Comparison of ENCODE assay signal across 8 cellular contexts in genomic region chr19:35935911-35936737, GRCh38. TPM values are rescaled to one million over a fixed set of nuclear protein-coding genes. Genes with fewer than 3 reads are reported as not detected.
A peak's percentile ranks its signal among the peaks of the same experiment; 100 is the strongest.
DNase-seq lines count a peak whose midpoint lies in the region; ATAC-seq and TF ChIP-seq lines count a peak whose summit lies in the region.

TSS of gene LRFN3 (plus strand) at chr19:35936374. CDS start at chr19:35939426, 3,052 bp downstream.

- H3K4me3 ChIP-seq in Loucy (ENCODE audit: low read length, poor library complexity, severe bottlenecking), result peak within 1 kb of the TSS; percentile 78
- peak within 1 kb of the TSS in 3 of 4 donors; percentile 10 to 96 (median 56) for H3K4me3 ChIP-seq in adrenal gland
- peak within 1 kb of the TSS; percentile 44 to 69 (median 64) for H3K4me3 ChIP-seq in heart right ventricle
- H3K4me3 ChIP-seq in parathyroid adenoma (ENCODE audit: low read depth, low read length), result peak within 1 kb of the TSS; percentile 73
- H3K4me3 ChIP-seq in upper lobe of right lung, result peak within 1 kb of the TSS; percentile 59

- intact Hi-C loops in adrenal gland (cut with DNase I), result loop anchor here (5.0 to 10.0 kb wide), 2 partner anchors 49 to 241 kb away; no protein-coding TSS in a partner anchor
- intact Hi-C loops in heart right ventricle (cut with DNase I), result loop anchor here in 5 of 10 donors (10.0 kb wide), 4 partner anchors 161 to 391 kb away; partner anchors contain the start of genes ARHGAP33 (in 2 of the 5), IGFLR1 (in 2 of the 5), LIN37 (in 2 of the 5) and PSENEN (in 2 of the 5)
- intact Hi-C loops in upper lobe of right lung (cut with DNase I), result loop anchor here (10.0 kb wide), 1 partner anchor 51 kb away; no protein-coding TSS in a partner anchor

- H3K27ac ChIP-seq in adrenal gland (peak within 1 kb of the TSS in 4 of 5 donors; percentile 47 to 89 (median 70)), heart right ventricle (peak within 1 kb of the TSS; percentile 14 to 86 (median 77)), parathyroid adenoma (peak within 1 kb of the TSS; percentile 69), upper lobe of right lung (peak within 1 kb of the TSS; percentile 71)

- in situ Hi-C loops in Caki2 (cut with HindIII; ENCODE audit: low pct_unique_long_range_greater_than_20kb, low sequenced_read_pairs), result no loop called here

- peaks cover 8% of the 10 kb centered on the region for H4K20me1 ChIP-seq in Loucy (ENCODE audit: insufficient read depth, low read length, poor library complexity, severe bottlenecking)

- no peaks in the 10 kb centered on the region for H3K79me2 ChIP-seq in Loucy (ENCODE audit: insufficient read depth, low read length)
- H3K79me2 ChIP-seq in parathyroid adenoma, result no peaks in the 10 kb centered on the region

- ATAC-seq in heart right ventricle (peak in 7 of 8 donors; percentile 7 to 52 (median 37)), upper lobe of right lung (peak; percentile 51), HG03432 (IDR thresholded peaks at IDR 0.05; ENCODE audit: unreplicated experiment) (no peak)

- TF ChIP-seq POLR2A in adrenal gland (IDR thresholded peaks at IDR 0.05), result no peak

- peak within 1 kb of the TSS; percentile 83 for H3K9ac ChIP-seq in Loucy (ENCODE audit: low read depth, low read length, poor library complexity, severe bottlenecking)
- peak within 1 kb of the TSS; percentile 47 for H3K9ac ChIP-seq in parathyroid adenoma

- no peaks in the 10 kb centered on the region for H3F3A ChIP-seq in Loucy (ENCODE audit: low read depth)

- peak within 1 kb of the TSS; percentile 89 for H2AFZ ChIP-seq in Loucy (ENCODE audit: low read length)
- H2AFZ ChIP-seq in parathyroid adenoma, result peak within 1 kb of the TSS; percentile 85

- H3K9me3 ChIP-seq in Loucy (ENCODE audit: insufficient read depth, low read depth, low read length) (no peaks in the 10 kb centered on the region), adrenal gland (replicated peaks in 1 of 3) (no peaks in the 10 kb centered on the region), heart right ventricle (no peaks in the 10 kb centered on the region), parathyroid adenoma (ENCODE audit: control insufficient read depth, low read length) (no peaks in the 10 kb centered on the region), upper lobe of right lung (no peaks in the 10 kb centered on the region)

- H3K27me3 ChIP-seq in Loucy (ENCODE audit: insufficient read depth, low read length, poor library complexity, severe bottlenecking) (no peaks in the 10 kb centered on the region), adrenal gland (no peaks in the 10 kb centered on the region), heart right ventricle (peaks cover 0 to 21% (median 0%) of the 10 kb centered on the region in 7 donors), parathyroid adenoma (ENCODE audit: control insufficient read depth, insufficient read depth, low read length) (no peaks in the 10 kb centered on the region), upper lobe of right lung (no peaks in the 10 kb centered on the region)

- no peaks in the 10 kb centered on the region for H3K9me2 ChIP-seq in Loucy (replicated peaks; ENCODE audit: low read depth, low read length)

- peak; percentile 47 for DNase-seq in Caki2 (ENCODE audit: low read depth)
- peak; percentile 74 for DNase-seq in SK-N-DZ (ENCODE audit: low spot score)
- peak; percentile 34 to 82 (median 71) for DNase-seq in adrenal gland
- DNase-seq in heart right ventricle, result peak; percentile 67 to 78
- DNase-seq in upper lobe of right lung, result peak; percentile 85

- TF ChIP-seq CTCF in Loucy (conservative IDR thresholded peaks at IDR 0.05; ENCODE audit: low read length) (no peak), adrenal gland (IDR thresholded peaks at IDR 0.05) (no peak), heart right ventricle (IDR thresholded peaks at IDR 0.05) (no peak), parathyroid adenoma (IDR thresholded peaks at IDR 0.05) (no peak), upper lobe of right lung (IDR thresholded peaks at IDR 0.05) (no peak)

- H3K36me3 ChIP-seq in Loucy (ENCODE audit: insufficient read depth, low read length) (no peaks in the 10 kb centered on the region), adrenal gland (replicated peaks in 1 of 2) (peaks cover 0 to 6% of the 10 kb centered on the region in 2 donors), heart right ventricle (peaks cover 0 to 21% (median 0%) of the 10 kb centered on the region in 9 donors), parathyroid adenoma (ENCODE audit: control insufficient read depth, insufficient read depth, low read length) (no peaks in the 10 kb centered on the region), upper lobe of right lung (peaks cover 8% of the 10 kb centered on the region)

- H3K4me1 ChIP-seq in Loucy (ENCODE audit: insufficient read depth, low read length, poor library complexity, severe bottlenecking) (peaks cover 24% of the 10 kb centered on the region), adrenal gland (replicated peaks in 1 of 2) (peaks cover 18 to 25% of the 10 kb centered on the region in 2 donors), heart right ventricle (peaks cover 3 to 39% (median 26%) of the 10 kb centered on the region in 9 donors), parathyroid adenoma (peaks cover 10% of the 10 kb centered on the region), upper lobe of right lung (peaks cover 18% of the 10 kb centered on the region)

- H3K4me2 ChIP-seq in Loucy (ENCODE audit: low read depth, low read length, poor library complexity, severe bottlenecking), result peak within 1 kb of the TSS; percentile 96
- H3K4me2 ChIP-seq in parathyroid adenoma (ENCODE audit: low read length), result peak within 1 kb of the TSS; percentile 86

- 1 to 3% (median 1%) methylated on average over 22 to 63 of the region's 68 CpGs for WGBS in adrenal gland, 4 donors
- WGBS in heart right ventricle, 2 donors, result 1% methylated on average over 44 to 68 of the region's 68 CpGs

RNA-seq across cellular contexts. Expression of gene LRFN3, which starts in this region (rescaled TPM):
- total RNA-seq in Caki2 (2014; rRNA removed; shearing (Covaris generic); ENCODE audit: low replicate concordance), result 4.4 and 9.7 TPM in 2 replicates
- polyA plus RNA-seq in SK-N-DZ (2014; cell fraction: cytosol; rRNA removed), result 3.2 and 3.9 TPM in 2 replicates
- 2.3 and 3.3 TPM in 2 replicates for polyA plus RNA-seq in SK-N-DZ (2014; cell fraction: nucleus; rRNA removed)
- total RNA-seq in adrenal gland (10 to 100 TPM in 7 of 8 donors, 1 to 10 TPM in 1; 8.7 to 23.3 (median 16.3) TPM), heart right ventricle (1 to 10 TPM; 3.4 to 9.6 (median 5.8) TPM), upper lobe of right lung (10.5 TPM)
- polyA plus RNA-seq in adrenal gland (1 to 10 TPM; 3.7 to 8.4 (median 7.1) TPM), heart right ventricle (1 to 10 TPM; 3.7 to 8.2 TPM)
